Comparison of ENCODE assay signal across 9 cellular contexts in genomic region chr6:44338228-44339122, GRCh38. TPM values are rescaled to one million over a fixed set of nuclear protein-coding genes. Genes with fewer than 3 reads are reported as not detected.
DNase-seq lines count a peak whose midpoint lies in the region; ATAC-seq, FAIRE-seq and TF ChIP-seq lines count a peak whose summit lies in the region.
"Had no signal": no experiment of that assay in that cellular context is flagged by ENCODE, and none has a peak within 500 bp of the region (broad histone marks: within the 10 kb centered on the region; RNA-seq: fewer than 3 reads in every experiment).

No MANE protein-coding gene starts in this region.

- POLR2A ChIA-PET in activated CD4-positive, alpha-beta T cell treated with anti-CD3 and anti-CD28 coated beads for 36 hours (lab: Charles Lee) = interaction anchor here (0.6 kb wide), 1 partner anchor 235 kb away, joined by 4 read pairs; no protein-coding TSS in a partner anchor

- peaks cover 0 to 24% (median 16%) of the 10 kb centered on the region in 4 donors for H3K4me1 ChIP-seq in liver (ENCODE audit: control insufficient read depth in 4 of 4, insufficient read depth in 4 of 4, low read length in 3 of 4)

- H3K36me3 Mint-ChIP-seq in activated CD4-positive, alpha-beta T cell treated with anti-CD3 and anti-CD28 coated beads for 36 hours (ENCODE audit: low read depth) = no peaks in the 10 kb centered on the region
- H3K36me3 Mint-ChIP-seq in chondrocyte (ENCODE audit: low read depth) = no peaks in the 10 kb centered on the region

- no peak overlapping the region for H3K27ac ChIP-seq in liver (ENCODE audit: low read depth in 1 of 2, low read length in 2 of 2)

- CTCF ChIA-PET in activated CD4-positive, alpha-beta T cell treated with anti-CD3 and anti-CD28 coated beads for 36 hours (lab: Charles Lee) = interaction anchor here (0.6 to 4.2 kb wide), 27 partner anchors 7 to 521 kb away, joined by 3 to 56 read pairs (median 4); partner anchors contain the start of genes AARS2, NFKBIE, SLC35B2 and TMEM151B

- H3K27ac Mint-ChIP-seq in activated CD4-positive, alpha-beta T cell treated with anti-CD3 and anti-CD28 coated beads for 36 hours = no peak overlapping the region
- no peak overlapping the region for H3K27ac Mint-ChIP-seq in chondrocyte (ENCODE audit: unreplicated experiment)

- 2% methylated on average over 11 of the region's 11 CpGs for WGBS in liver

- FAIRE-seq in G401.6 (lab: Jason Lieb, UNC) = peak; percentile 76

- TF ChIP-seq CTCF in chondrocyte (IDR thresholded peaks at IDR 0.05) (peak; percentile 91), liver (IDR thresholded peaks at IDR 0.05; ENCODE audit: low read depth, low read length, missing input control) (peak; percentile 76)

- no peaks in the 10 kb centered on the region for H3K36me3 ChIP-seq in liver (ENCODE audit: control insufficient read depth in 4 of 4, insufficient read depth in 3 of 4, low read depth in 1 of 4, low read length in 3 of 4)

- H3K27me3 ChIP-seq in liver (ENCODE audit: control insufficient read depth in 4 of 4, insufficient read depth in 4 of 4, low read length in 3 of 4) = no peaks in the 10 kb centered on the region

- peaks cover 15% of the 10 kb centered on the region for H3K27me3 Mint-ChIP-seq in activated CD4-positive, alpha-beta T cell treated with anti-CD3 and anti-CD28 coated beads for 36 hours
- H3K27me3 Mint-ChIP-seq in chondrocyte (ENCODE audit: low read depth) = peaks cover 36% of the 10 kb centered on the region

- intact Hi-C loops in activated CD4-positive, alpha-beta T cell treated with anti-CD3 and anti-CD28 coated beads for 36 hours (cut with DNase I, micrococcal nuclease) = loop anchor here (1.0 to 5.0 kb wide), 6 partner anchors 70 to 568 kb away; partner anchors contain the start of gene VEGFA (in 1 of the 2)

- H3K4me3 Mint-ChIP-seq in activated CD4-positive, alpha-beta T cell treated with anti-CD3 and anti-CD28 coated beads for 36 hours = no peak overlapping the region
- H3K4me3 Mint-ChIP-seq in chondrocyte (ENCODE audit: unreplicated experiment) = no peak overlapping the region

- H3K9me3 Mint-ChIP-seq in activated CD4-positive, alpha-beta T cell treated with anti-CD3 and anti-CD28 coated beads for 36 hours (ENCODE audit: low read depth) = no peaks in the 10 kb centered on the region
- no peaks in the 10 kb centered on the region for H3K9me3 Mint-ChIP-seq in chondrocyte (ENCODE audit: low read depth)

- ATAC-seq in HG03175 (IDR thresholded peaks at IDR 0.05; ENCODE audit: unreplicated experiment) = peak; percentile 63
- peak; percentile 84 for ATAC-seq in activated CD4-positive, alpha-beta T cell treated with anti-CD3 and anti-CD28 coated beads for 36 hours
- ATAC-seq in GM21526 (IDR thresholded peaks at IDR 0.05; ENCODE audit: low FRiP score, unreplicated experiment) = no peak

- H3K9me3 ChIP-seq in liver (ENCODE audit: control insufficient read depth in 4 of 4, low read length in 3 of 4) = no peaks in the 10 kb centered on the region

- TF ChIP-seq RAD21 in liver (IDR thresholded peaks at IDR 0.05) = peak; percentile 90 to 96

- peaks cover 5% of the 10 kb centered on the region for H3K4me1 Mint-ChIP-seq in activated CD4-positive, alpha-beta T cell treated with anti-CD3 and anti-CD28 coated beads for 36 hours
- peaks cover 6% of the 10 kb centered on the region for H3K4me1 Mint-ChIP-seq in chondrocyte (ENCODE audit: low read depth)

- peak; percentile 88 for DNase-seq in NCI-H510A treated with DMSO at 0.1 percent for 48 hours (lab: John Stamatoyannopoulos, UW)
- peak; percentile 81 for DNase-seq in activated CD4-positive, alpha-beta T cell treated with anti-CD3 and anti-CD28 coated beads for 36 hours
- no peak for DNase-seq in chondrocyte (ENCODE audit: low spot score)
- DNase-seq in stimulated activated CD4-positive, alpha-beta T cell treated with anti-CD3 and anti-CD28 coated beads, TNF-alpha, amount 100 ng/mL, for 24 hours (ENCODE audit: low read depth in 3 of 3) = peak; percentile 43 to 65 (median 47)

- H3K9ac ChIP-seq in liver (ENCODE audit: low read depth in 1 of 2, low read length in 2 of 2) = no peak overlapping the region

- H3K4me3 ChIP-seq in liver (ENCODE audit: low read depth in 1 of 3, low read length in 3 of 3) = no peak overlapping the region

TF ChIP-seq in liver, 16 proteins besides CTCF, POLR2A, EP300 and RAD21:
- no peak for TF ChIP-seq HNF4A (conservative IDR thresholded peaks at IDR 0.05)
- peak in 1 of 2 donors; percentile 42 for TF ChIP-seq RXRA (IDR thresholded peaks at IDR 0.05)

RNA-seq across cellular contexts. Expression of gene SPATS1, which starts 4.0 kb away (rescaled TPM):
- total RNA-seq in activated CD4-positive, alpha-beta T cell treated with anti-CD3 and anti-CD28 coated beads for 36 hours = not detected
- total RNA-seq in chondrocyte (not detected in 3 replicates), liver (not detected)
- polyA plus RNA-seq in liver = not detected
- polyA plus RNA-seq: esophagus had no signal

RNA-seq across cellular contexts. Expression of gene AARS2, which starts 25.3 kb away (rescaled TPM):
- 10 to 100 TPM; 15.2 to 17.5 TPM for total RNA-seq in activated CD4-positive, alpha-beta T cell treated with anti-CD3 and anti-CD28 coated beads for 36 hours
- total RNA-seq in chondrocyte = 7.9 to 14.9 TPM (median 8.6 TPM) in 3 replicates
- 1 to 10 TPM; 9.2 to 9.6 TPM for total RNA-seq in liver
- polyA plus RNA-seq in liver = 1 to 10 TPM; 1.9 to 4.5 TPM

RNA-seq across cellular contexts. Expression of gene CDC5L, which starts 49.0 kb away (rescaled TPM):
- total RNA-seq in activated CD4-positive, alpha-beta T cell treated with anti-CD3 and anti-CD28 coated beads for 36 hours = 10 to 100 TPM; 25.1 to 28.9 TPM
- total RNA-seq in chondrocyte (18.4 to 23.2 TPM (median 19.0 TPM) in 3 replicates), liver (10 to 100 TPM; 12.2 to 12.3 TPM)
- 1 to 10 TPM; 5.4 to 9.8 TPM for polyA plus RNA-seq in liver
